In genomic region chr4:75653845-75654503, GRCh38 we compare ENCODE assay signal across 9 cellular contexts. TPM values are rescaled to one million over a fixed set of nuclear protein-coding genes. Genes with fewer than 3 reads are reported as not detected.
DNase-seq lines count a peak whose midpoint lies in the region; ATAC-seq and TF ChIP-seq lines count a peak whose summit lies in the region.
"Had no signal": no experiment of that assay in that cellular context is flagged by ENCODE, and none has a peak within 500 bp of the region (broad histone marks: within the 10 kb centered on the region; RNA-seq: fewer than 3 reads in every experiment).

No MANE protein-coding gene starts in this region.

- H3K27ac Mint-ChIP-seq in activated CD8-positive, alpha-beta memory T cell treated with anti-CD3 and anti-CD28 coated beads, Interleukin-2, amount 10 ng/mL, durations not matched to agents 7 days and 5 days, result peak overlapping the region; percentile 94
- H3K27ac Mint-ChIP-seq in T-cell, result peak overlapping the region; percentile 73 to 81

- peaks cover 18 to 98% (median 94%) of the 10 kb centered on the region in 4 donors for H3K36me3 ChIP-seq in stomach

- peaks cover 59% of the 10 kb centered on the region for H3K36me3 Mint-ChIP-seq in activated CD8-positive, alpha-beta memory T cell treated with anti-CD3 and anti-CD28 coated beads, Interleukin-2, amount 10 ng/mL, durations not matched to agents 7 days and 5 days
- H3K36me3 Mint-ChIP-seq in T-cell, result peaks cover 38% of the 10 kb centered on the region

- H3K27me3 ChIP-seq in stomach, result no peaks in the 10 kb centered on the region

- H3K4me1 ChIP-seq in stomach, result peaks cover 0 to 26% (median 10%) of the 10 kb centered on the region in 4 donors

- TF ChIP-seq POLR2A in stomach (IDR thresholded peaks at IDR 0.05) (no peak), GM18505 (IDR thresholded peaks at IDR 0.05; ENCODE audit: borderline replicate concordance, extremely low read depth, insufficient read depth, insufficient read length) (no peak)

- H3K27ac ChIP-seq in stomach, result no peak overlapping the region

- H3K27me3 Mint-ChIP-seq in activated CD8-positive, alpha-beta memory T cell treated with anti-CD3 and anti-CD28 coated beads, Interleukin-2, amount 10 ng/mL, durations not matched to agents 7 days and 5 days, result no peaks in the 10 kb centered on the region
- no peaks in the 10 kb centered on the region for H3K27me3 Mint-ChIP-seq in T-cell

- H3K4me1 Mint-ChIP-seq in activated CD8-positive, alpha-beta memory T cell treated with anti-CD3 and anti-CD28 coated beads, Interleukin-2, amount 10 ng/mL, durations not matched to agents 7 days and 5 days, result peaks cover 63% of the 10 kb centered on the region
- peaks cover 51 to 64% (median 53%) of the 10 kb centered on the region in 3 donors for H3K4me1 Mint-ChIP-seq in T-cell

- CTCF ChIA-PET in activated CD8-positive, alpha-beta memory T cell treated with anti-CD3 and anti-CD28 coated beads, Interleukin-2, amount 10 ng/mL, durations not matched to agents 7 days and 5 days (lab: Charles Lee), result interaction anchor here (0.5 to 2.1 kb wide), 8 partner anchors 18 to 194 kb away, joined by 3 to 13 read pairs (median 4); partner anchors contain the start of genes G3BP2 and USO1
- CTCF ChIA-PET in T-cell (lab: Charles Lee), result interaction anchor here (0.6 to 4.2 kb wide), 15 partner anchors 7 to 105 kb away, joined by 3 to 26 read pairs (median 3); partner anchors contain the start of genes USO1 (in 2 of the 2) and CDKL2 (in 1 of the 2)

- H3K4me3 ChIP-seq in foreskin fibroblast (ENCODE audit: low read depth in 1 of 2, low read length in 2 of 2), result no peak overlapping the region
- no peak overlapping the region for H3K4me3 ChIP-seq in stomach

- no peak for DNase-seq in activated CD8-positive, alpha-beta memory T cell treated with anti-CD3 and anti-CD28 coated beads, Interleukin-2, amount 10 ng/mL, durations not matched to agents 7 days and 5 days
- no peak for DNase-seq in activated CD8-positive, alpha-beta memory T cell treated with anti-CD3 and anti-CD28 coated beads for 24 hours
- DNase-seq in T-cell (no peak), foreskin fibroblast (no peak), stomach (no peak), SKM-1 treated with dmso at 0.1 percent for 144 hours (lab: John Stamatoyannopoulos, UW; ENCODE audit: unreplicated experiment) (no peak), LoVo (ENCODE audit: low spot score) (no peak)

- TF ChIP-seq EP300 in stomach (IDR thresholded peaks at IDR 0.05), result no peak

- ATAC-seq in activated CD8-positive, alpha-beta memory T cell treated with anti-CD3 and anti-CD28 coated beads, Interleukin-2, amount 10 ng/mL, durations not matched to agents 7 days and 5 days, result peak; percentile 16
- ATAC-seq in T-cell (replicated peaks in 1 of 4) (no peak), GM18505 (IDR thresholded peaks at IDR 0.05; ENCODE audit: unreplicated experiment) (no peak)

- intact Hi-C loops in stomach (cut with DNase I; ENCODE audit: low total_unique reads), result no loop called here

- POLR2A ChIA-PET in T-cell (lab: Charles Lee), result interaction anchor here (0.5 to 2.5 kb wide), 10 partner anchors 7 to 70 kb away, joined by 3 to 26 read pairs (median 8); partner anchors contain the start of genes G3BP2 (in 1 of the 2) and USO1 (in 1 of the 2)

- no peaks in the 10 kb centered on the region for H3K9me3 Mint-ChIP-seq in activated CD8-positive, alpha-beta memory T cell treated with anti-CD3 and anti-CD28 coated beads, Interleukin-2, amount 10 ng/mL, durations not matched to agents 7 days and 5 days (ENCODE audit: low read depth)
- H3K9me3 Mint-ChIP-seq in T-cell, result no peaks in the 10 kb centered on the region

- H3K4me3 Mint-ChIP-seq in activated CD8-positive, alpha-beta memory T cell treated with anti-CD3 and anti-CD28 coated beads, Interleukin-2, amount 10 ng/mL, durations not matched to agents 7 days and 5 days, result peak overlapping the region; percentile 52
- H3K4me3 Mint-ChIP-seq in T-cell, result peak overlapping the region in 2 of 3 donors; percentile 15 to 35

- H3K9me3 ChIP-seq in stomach, result no peaks in the 10 kb centered on the region

- 58 to 78% (median 71%) methylated on average over 2 of the region's 2 CpGs for whole genome bisulfite sequencing in stomach, 5 donors

- TF ChIP-seq CTCF in foreskin fibroblast (IDR thresholded peaks at IDR 0.05; ENCODE audit: low read depth, low read length) (peak; percentile 63), stomach (IDR thresholded peaks at IDR 0.05) (peak in 4 of 7 experiments; percentile 21 to 43 (median 30))

RNA-seq across cellular contexts. Expression of gene G3BP2, which starts 19.2 kb away (rescaled TPM):
- total RNA-seq in activated CD8-positive, alpha-beta memory T cell treated with anti-CD3 and anti-CD28 coated beads, Interleukin-2, amount 10 ng/mL, durations not matched to agents 7 days and 5 days, result 100 to 1,000 TPM; 148 to 230 TPM
- total RNA-seq in T-cell (100 to 1,000 TPM; 135 to 316 (median 141) TPM), stomach (100 to 1,000 TPM in 1 of 5 donors, 10 to 100 TPM in 4; 24.5 to 183 (median 50.1) TPM)
- polyA plus RNA-seq in stomach, result 10 to 100 TPM; 15.2 to 42.2 (median 30.6) TPM

RNA-seq across cellular contexts. Expression of gene CDKL2, which starts 23.6 kb away (rescaled TPM):
- 1 to 10 TPM in 1 of 2 experiments, under 1 TPM in 1; 0.16 to 1.5 TPM for total RNA-seq in activated CD8-positive, alpha-beta memory T cell treated with anti-CD3 and anti-CD28 coated beads, Interleukin-2, amount 10 ng/mL, durations not matched to agents 7 days and 5 days
- 1 to 10 TPM in 1 of 5 donors, under 1 TPM in 4; 0.26 to 1.9 (median 0.79) TPM for total RNA-seq in T-cell
- 10 to 100 TPM in 1 of 5 donors, 1 to 10 TPM in 1, under 1 TPM in 1, not detected in 2; 0.58 to 11.6 (median 1.5) TPM for total RNA-seq in stomach
- under 1 TPM; 0.19 to 0.46 (median 0.25) TPM for polyA plus RNA-seq in stomach
- total RNA-seq: skeletal muscle tissue had no signal
